ENCODE assay signal across 2 cellular contexts in genomic region chr3:114079761-114080160, GRCh38.
TF ChIP-seq lines count a peak whose summit lies in the region.

No MANE protein-coding gene starts in this region.

TF ChIP-seq in SK-N-SH treated with all-trans-retinoic acid at 6 μM for 48 hours, 23 proteins besides CTCF, POLR2A, EP300 and RAD21:
- TF ChIP-seq CSRNP3 (CRISPR knock-in tag; IDR thresholded peaks at IDR 0.05) (no peak), ZNF8 (CRISPR knock-in tag; IDR thresholded peaks at IDR 0.05) (no peak), ARNTL (CRISPR knock-in tag; IDR thresholded peaks at IDR 0.05; ENCODE audit: borderline replicate concordance, low read depth) (no peak), SNAI2 (CRISPR knock-in tag; IDR thresholded peaks at IDR 0.05) (no peak), PATZ1 (CRISPR knock-in tag; IDR thresholded peaks at IDR 0.05; ENCODE audit: borderline replicate concordance) (no peak), ZC3H10 (CRISPR knock-in tag; IDR thresholded peaks at IDR 0.05) (no peak), GLIS3 (CRISPR knock-in tag; IDR thresholded peaks at IDR 0.05) (no peak), TSHZ2 (CRISPR knock-in tag; IDR thresholded peaks at IDR 0.05) (no peak), ISL1 (CRISPR knock-in tag; IDR thresholded peaks at IDR 0.05) (no peak), BACH2 (CRISPR knock-in tag; IDR thresholded peaks at IDR 0.05; ENCODE audit: borderline replicate concordance) (no peak), ESRRG (CRISPR knock-in tag; IDR thresholded peaks at IDR 0.05) (no peak), TOX (CRISPR knock-in tag; IDR thresholded peaks at IDR 0.05; ENCODE audit: borderline replicate concordance) (no peak)

TF ChIP-seq in HepG2, 621 proteins besides CTCF, POLR2A, EP300 and RAD21 (continued from another document):
- TF ChIP-seq ZBTB14 (CRISPR knock-in tag; IDR thresholded peaks at IDR 0.05) (no peak), ZNF768 (CRISPR knock-in tag; IDR thresholded peaks at IDR 0.05) (no peak), RARA (CRISPR knock-in tag; IDR thresholded peaks at IDR 0.05) (no peak), GABPB1 (CRISPR knock-in tag; IDR thresholded peaks at IDR 0.05) (no peak), EZH2 (conservative IDR thresholded peaks at IDR 0.05; ENCODE audit: low read depth, low read length) (no peak), SOX6 (IDR thresholded peaks at IDR 0.05) (no peak), SOX6 (CRISPR knock-in tag; IDR thresholded peaks at IDR 0.05) (no peak), KLF15 (CRISPR knock-in tag; IDR thresholded peaks at IDR 0.05; ENCODE audit: borderline replicate concordance) (no peak), FOXK2 (IDR thresholded peaks at IDR 0.05) (no peak), ZNF615 (CRISPR knock-in tag; IDR thresholded peaks at IDR 0.05; ENCODE audit: borderline replicate concordance) (no peak), XBP1 (CRISPR knock-in tag; IDR thresholded peaks at IDR 0.05) (no peak), ZNF720 (CRISPR knock-in tag; IDR thresholded peaks at IDR 0.05) (no peak)
